26 cellular contexts compared by ENCODE assay signal in genomic region chr4:127421418-127421817, GRCh38.
"Had no signal": no experiment of that assay in that cellular context is flagged by ENCODE, and none has a peak within 500 bp of the region (broad histone marks: within the 10 kb centered on the region; RNA-seq: fewer than 3 reads in every experiment).

No MANE protein-coding gene starts in this region.

- H3K4me3 ChIP-seq: ascending aorta, cardiac muscle cell, MG63, PC-9, SJCRH30 had no signal

- ATAC-seq: activated CD8-positive, alpha-beta T cell treated with anti-CD3 and anti-CD28 coated beads, Interleukin-2, amount 10 ng/mL, durations not matched to agents 7 days and 5 days; activated naive CD4-positive, alpha-beta T cell treated with anti-CD3 and anti-CD28 coated beads, Interleukin-2, amount 50 U/mL, for 72 hours; activated T-cell treated with anti-CD3 and anti-CD28 coated beads, Interleukin-2, amount 50 U/mL, for 4 hours had no signal

- DNase-seq: activated CD4-positive, alpha-beta T cell treated with anti-CD3 and anti-CD28 coated beads, Interleukin-2, amount 10 ng/mL, durations not matched to agents 24 days and 14 days; activated CD4-positive, alpha-beta T cell treated with anti-CD3 and anti-CD28 coated beads, Interleukin-2, amount 50 U/mL, for 48 hours; activated CD8-positive, alpha-beta T cell treated with anti-CD3 and anti-CD28 coated beads, Interleukin-2, amount 10 ng/mL, durations not matched to agents 7 days and 5 days; activated gamma-delta T cell treated with Interleukin-2 at 50 U/mL for 16 hours; activated naive CD4-positive, alpha-beta T cell treated with anti-CD3 and anti-CD28 coated beads for 36 hours; activated T-cell treated with anti-CD3 and anti-CD28 coated beads, Interleukin-2, amount 50 U/mL, for 4 hours; amniotic stem cell; Kasumi-1; KG1; MG63; NCI-H1092 treated with DMSO at 0.1 percent for 48 hours; NCI-H1417 treated with DMSO at 0.1 percent for 48 hours; NCI-H1694; NCI-H1930; NCI-H2081 treated with DMSO at 0.1 percent for 48 hours; NCI-H226; NCI-H446 treated with DMSO at 0.1 percent for 48 hours; NCI-H524; NK-92 treated with Interleukin-12 subunit alpha and Interleukin-12 subunit beta, amount 100 ng/mL, for 24 hours; PC-9; SHP77; SJCRH30; SK-N-SH had no signal
